ENCODE assay signal across 1 cellular context in genomic region chr20:24842591-24843442, GRCh38.
A peak's percentile ranks its signal among the peaks of the same experiment; 100 is the strongest.
TF ChIP-seq lines count a peak whose summit lies in the region.

No MANE protein-coding gene starts in this region.

TF ChIP-seq in GM12878, 131 proteins besides CTCF, POLR2A, EP300 and RAD21 (continued from another document and continues in another):
- TF ChIP-seq, protein P1, sequence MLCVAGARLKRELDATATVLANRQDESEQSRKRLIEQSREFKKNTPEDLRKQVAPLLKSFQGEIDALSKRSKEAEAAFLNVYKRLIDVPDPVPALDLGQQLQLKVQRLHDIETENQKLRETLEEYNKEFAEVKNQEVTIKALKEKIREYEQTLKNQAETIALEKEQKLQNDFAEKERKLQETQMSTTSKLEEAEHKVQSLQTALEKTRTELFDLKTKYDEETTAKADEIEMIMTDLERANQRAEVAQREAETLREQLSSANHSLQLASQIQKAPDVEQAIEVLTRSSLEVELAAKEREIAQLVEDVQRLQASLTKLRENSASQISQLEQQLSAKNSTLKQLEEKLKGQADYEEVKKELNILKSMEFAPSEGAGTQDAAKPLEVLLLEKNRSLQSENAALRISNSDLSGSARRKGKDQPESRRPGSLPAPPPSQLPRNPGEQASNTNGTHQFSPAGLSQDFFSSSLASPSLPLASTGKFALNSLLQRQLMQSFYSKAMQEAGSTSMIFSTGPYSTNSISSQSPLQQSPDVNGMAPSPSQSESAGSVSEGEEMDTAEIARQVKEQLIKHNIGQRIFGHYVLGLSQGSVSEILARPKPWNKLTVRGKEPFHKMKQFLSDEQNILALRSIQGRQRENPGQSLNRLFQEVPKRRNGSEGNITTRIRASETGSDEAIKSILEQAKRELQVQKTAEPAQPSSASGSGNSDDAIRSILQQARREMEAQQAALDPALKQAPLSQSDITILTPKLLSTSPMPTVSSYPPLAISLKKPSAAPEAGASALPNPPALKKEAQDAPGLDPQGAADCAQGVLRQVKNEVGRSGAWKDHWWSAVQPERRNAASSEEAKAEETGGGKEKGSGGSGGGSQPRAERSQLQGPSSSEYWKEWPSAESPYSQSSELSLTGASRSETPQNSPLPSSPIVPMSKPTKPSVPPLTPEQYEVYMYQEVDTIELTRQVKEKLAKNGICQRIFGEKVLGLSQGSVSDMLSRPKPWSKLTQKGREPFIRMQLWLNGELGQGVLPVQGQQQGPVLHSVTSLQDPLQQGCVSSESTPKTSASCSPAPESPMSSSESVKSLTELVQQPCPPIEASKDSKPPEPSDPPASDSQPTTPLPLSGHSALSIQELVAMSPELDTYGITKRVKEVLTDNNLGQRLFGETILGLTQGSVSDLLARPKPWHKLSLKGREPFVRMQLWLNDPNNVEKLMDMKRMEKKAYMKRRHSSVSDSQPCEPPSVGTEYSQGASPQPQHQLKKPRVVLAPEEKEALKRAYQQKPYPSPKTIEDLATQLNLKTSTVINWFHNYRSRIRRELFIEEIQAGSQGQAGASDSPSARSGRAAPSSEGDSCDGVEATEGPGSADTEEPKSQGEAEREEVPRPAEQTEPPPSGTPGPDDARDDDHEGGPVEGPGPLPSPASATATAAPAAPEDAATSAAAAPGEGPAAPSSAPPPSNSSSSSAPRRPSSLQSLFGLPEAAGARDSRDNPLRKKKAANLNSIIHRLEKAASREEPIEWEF (IDR thresholded peaks at IDR 0.05; ENCODE audit: insufficient replicate concordance, low read depth, low read length), result peak; percentile 52
- TF ChIP-seq, protein P2, sequence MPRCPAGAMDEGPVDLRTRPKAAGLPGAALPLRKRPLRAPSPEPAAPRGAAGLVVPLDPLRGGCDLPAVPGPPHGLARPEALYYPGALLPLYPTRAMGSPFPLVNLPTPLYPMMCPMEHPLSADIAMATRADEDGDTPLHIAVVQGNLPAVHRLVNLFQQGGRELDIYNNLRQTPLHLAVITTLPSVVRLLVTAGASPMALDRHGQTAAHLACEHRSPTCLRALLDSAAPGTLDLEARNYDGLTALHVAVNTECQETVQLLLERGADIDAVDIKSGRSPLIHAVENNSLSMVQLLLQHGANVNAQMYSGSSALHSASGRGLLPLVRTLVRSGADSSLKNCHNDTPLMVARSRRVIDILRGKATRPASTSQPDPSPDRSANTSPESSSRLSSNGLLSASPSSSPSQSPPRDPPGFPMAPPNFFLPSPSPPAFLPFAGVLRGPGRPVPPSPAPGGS (IDR thresholded peaks at IDR 0.05; ENCODE audit: borderline replicate concordance, insufficient read depth, low read depth, low read length, poor library complexity, severe bottlenecking), result peak; percentile 83
- TF ChIP-seq STAT3 (IDR thresholded peaks at IDR 0.05; ENCODE audit: low read depth, low read length) (no peak), ZBTB11 (CRISPR knock-in tag; IDR thresholded peaks at IDR 0.05) (no peak), IRF3 (IDR thresholded peaks at IDR 0.05) (no peak), ZNF622 (IDR thresholded peaks at IDR 0.05) (no peak), SUPT20H (IDR thresholded peaks at IDR 0.05; ENCODE audit: borderline replicate concordance, control insufficient read depth, low read depth, low read length) (no peak), BCL11A (IDR thresholded peaks at IDR 0.05; ENCODE audit: low read depth, low read length) (peak; percentile 90), SP1 (IDR thresholded peaks at IDR 0.05; ENCODE audit: low read depth, low read length) (peak; percentile 51), RUNX3 (IDR thresholded peaks at IDR 0.05; ENCODE audit: low read length) (peak; percentile 98), MEF2A (IDR thresholded peaks at IDR 0.05; ENCODE audit: insufficient read depth, low read depth, low read length) (peak; percentile 61; the same call in 1 of the 2 replicates), TARDBP (IDR thresholded peaks at IDR 0.05; ENCODE audit: borderline replicate concordance) (no peak), BHLHE40 (IDR thresholded peaks at IDR 0.05; ENCODE audit: borderline replicate concordance in 1 of 2, low read depth in 2 of 2, low read length in 1 of 2) (peak; percentile 46 to 69; a peak in 2 of 4 replicates), ZNF592 (IDR thresholded peaks at IDR 0.05) (no peak), MEF2B (IDR thresholded peaks at IDR 0.05; ENCODE audit: partially characterized antibody, poor library complexity, severe bottlenecking) (peak; percentile 66), MTA2 (IDR thresholded peaks at IDR 0.05; ENCODE audit: low read depth) (peak; percentile 93), JUNB (IDR thresholded peaks at IDR 0.05) (peak; percentile 75), PAX8 (IDR thresholded peaks at IDR 0.05) (no peak), ATF3 (IDR thresholded peaks at IDR 0.05; ENCODE audit: borderline replicate concordance, extremely low read depth, low read depth, low read length) (no peak), ZNF217 (IDR thresholded peaks at IDR 0.05) (no peak; the same call in 1 of the 2 replicates), DPF2 (IDR thresholded peaks at IDR 0.05) (peak; percentile 73), NR2F1 (conservative IDR thresholded peaks at IDR 0.05) (peak; percentile 59; the same call in 1 of the 2 replicates), BACH1 (IDR thresholded peaks at IDR 0.05; ENCODE audit: borderline replicate concordance) (peak; percentile 52; the same call in 1 of the 2 replicates), NFIC (IDR thresholded peaks at IDR 0.05; ENCODE audit: low read depth, low read length) (peak; percentile 81), EGR1 (IDR thresholded peaks at IDR 0.05; ENCODE audit: borderline replicate concordance in 1 of 2, low read depth in 2 of 2, low read length in 2 of 2) (no peak), POU2F2 (IDR thresholded peaks at IDR 0.05; ENCODE audit: borderline replicate concordance, low read depth, low read length) (peak; percentile 88), IRF4 (IDR thresholded peaks at IDR 0.05; ENCODE audit: low read depth, low read length) (peak; percentile 87), FOXM1 (IDR thresholded peaks at IDR 0.05; ENCODE audit: low read depth, low read length) (0 out of 2 replicates have a peak, but pooled peaks have one; percentile 67), NBN (IDR thresholded peaks at IDR 0.05) (peak; percentile 68; the same call in 1 of the 2 replicates), POLR2AphosphoS2 (IDR thresholded peaks at IDR 0.05; ENCODE audit: low read depth, low read length) (no peak), PBX3 (IDR thresholded peaks at IDR 0.05; ENCODE audit: insufficient replicate concordance, low read depth, low read length) (no peak), KLF5 (IDR thresholded peaks at IDR 0.05; ENCODE audit: partially characterized antibody) (no peak), ZNF24 (IDR thresholded peaks at IDR 0.05) (peak; percentile 50; the same call in 1 of the 2 replicates)
- TF ChIP-seq, protein P3, sequence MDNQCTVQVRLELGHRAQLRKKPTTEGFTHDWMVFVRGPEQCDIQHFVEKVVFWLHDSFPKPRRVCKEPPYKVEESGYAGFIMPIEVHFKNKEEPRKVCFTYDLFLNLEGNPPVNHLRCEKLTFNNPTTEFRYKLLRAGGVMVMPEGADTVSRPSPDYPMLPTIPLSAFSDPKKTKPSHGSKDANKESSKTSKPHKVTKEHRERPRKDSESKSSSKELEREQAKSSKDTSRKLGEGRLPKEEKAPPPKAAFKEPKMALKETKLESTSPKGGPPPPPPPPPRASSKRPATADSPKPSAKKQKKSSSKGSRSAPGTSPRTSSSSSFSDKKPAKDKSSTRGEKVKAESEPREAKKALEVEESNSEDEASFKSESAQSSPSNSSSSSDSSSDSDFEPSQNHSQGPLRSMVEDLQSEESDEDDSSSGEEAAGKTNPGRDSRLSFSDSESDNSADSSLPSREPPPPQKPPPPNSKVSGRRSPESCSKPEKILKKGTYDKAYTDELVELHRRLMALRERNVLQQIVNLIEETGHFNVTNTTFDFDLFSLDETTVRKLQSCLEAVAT (IDR thresholded peaks at IDR 0.05), result peak; percentile 63; the same call in 1 of the 2 replicates
- TF ChIP-seq, protein P4, sequence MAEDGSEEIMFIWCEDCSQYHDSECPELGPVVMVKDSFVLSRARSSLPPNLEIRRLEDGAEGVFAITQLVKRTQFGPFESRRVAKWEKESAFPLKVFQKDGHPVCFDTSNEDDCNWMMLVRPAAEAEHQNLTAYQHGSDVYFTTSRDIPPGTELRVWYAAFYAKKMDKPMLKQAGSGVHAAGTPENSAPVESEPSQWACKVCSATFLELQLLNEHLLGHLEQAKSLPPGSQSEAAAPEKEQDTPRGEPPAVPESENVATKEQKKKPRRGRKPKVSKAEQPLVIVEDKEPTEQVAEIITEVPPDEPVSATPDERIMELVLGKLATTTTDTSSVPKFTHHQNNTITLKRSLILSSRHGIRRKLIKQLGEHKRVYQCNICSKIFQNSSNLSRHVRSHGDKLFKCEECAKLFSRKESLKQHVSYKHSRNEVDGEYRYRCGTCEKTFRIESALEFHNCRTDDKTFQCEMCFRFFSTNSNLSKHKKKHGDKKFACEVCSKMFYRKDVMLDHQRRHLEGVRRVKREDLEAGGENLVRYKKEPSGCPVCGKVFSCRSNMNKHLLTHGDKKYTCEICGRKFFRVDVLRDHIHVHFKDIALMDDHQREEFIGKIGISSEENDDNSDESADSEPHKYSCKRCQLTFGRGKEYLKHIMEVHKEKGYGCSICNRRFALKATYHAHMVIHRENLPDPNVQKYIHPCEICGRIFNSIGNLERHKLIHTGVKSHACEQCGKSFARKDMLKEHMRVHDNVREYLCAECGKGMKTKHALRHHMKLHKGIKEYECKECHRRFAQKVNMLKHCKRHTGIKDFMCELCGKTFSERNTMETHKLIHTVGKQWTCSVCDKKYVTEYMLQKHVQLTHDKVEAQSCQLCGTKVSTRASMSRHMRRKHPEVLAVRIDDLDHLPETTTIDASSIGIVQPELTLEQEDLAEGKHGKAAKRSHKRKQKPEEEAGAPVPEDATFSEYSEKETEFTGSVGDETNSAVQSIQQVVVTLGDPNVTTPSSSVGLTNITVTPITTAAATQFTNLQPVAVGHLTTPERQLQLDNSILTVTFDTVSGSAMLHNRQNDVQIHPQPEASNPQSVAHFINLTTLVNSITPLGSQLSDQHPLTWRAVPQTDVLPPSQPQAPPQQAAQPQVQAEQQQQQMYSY (CRISPR knock-in tag; IDR thresholded peaks at IDR 0.05), result no peak
